9 cellular contexts compared by ENCODE assay signal in genomic region chr11:13238879-13239514, GRCh38. TPM values are rescaled to one million over a fixed set of nuclear protein-coding genes. Genes with fewer than 3 reads are reported as not detected.
A peak's percentile ranks its signal among the peaks of the same experiment; 100 is the strongest.
DNase-seq lines count a peak whose midpoint lies in the region; ATAC-seq and TF ChIP-seq lines count a peak whose summit lies in the region.
"Had no signal": no experiment of that assay in that cellular context is flagged by ENCODE, and none has a peak within 500 bp of the region (broad histone marks: within the 10 kb centered on the region; RNA-seq: fewer than 3 reads in every experiment).

No MANE protein-coding gene starts in this region.

- H4K8ac ChIP-seq in mesenchymal stem cell (ENCODE audit: low read length): no peak overlapping the region

- H3K9me3 Mint-ChIP-seq in stimulated activated naive B cell treated with anti-CD40 and anti-IgM and Interleukin-4, amounts not matched to agents 10 μg/mL and 1 μg/mL and 100 μg/mL, for 72 hours: peaks cover 4 to 6% of the 10 kb centered on the region in 2 donors
- H3K9me3 Mint-ChIP-seq: T-helper 1 cell treated with Interleukin-12 subunit alpha and Interleukin-12 subunit beta and Interleukin-4 antibody, amounts not matched to agents 30 μg/mL and 1 μg/mL, for 36 hours had no signal

- peaks cover 1% of the 10 kb centered on the region for H3K4me1 ChIP-seq in mesenchymal stem cell (ENCODE audit: control insufficient read depth, insufficient read depth, low read depth, low read length)

- peak; percentile 93 for TF ChIP-seq CTCF in choroid plexus epithelial cell (conservative IDR thresholded peaks at IDR 0.05; ENCODE audit: low read depth, low read length)

- WGBS in mesenchymal stem cell: 49% methylated on average over 2 of the region's 4 CpGs

- H3K4me3 ChIP-seq in choroid plexus epithelial cell (ENCODE audit: low read depth, low read length) (no peak overlapping the region), mesenchymal stem cell (ENCODE audit: insufficient read depth in 1 of 2, low read depth in 1 of 2, low read length in 2 of 2) (no peak overlapping the region)

- H2BK12ac ChIP-seq in mesenchymal stem cell (ENCODE audit: low read length in 2 of 2): no peak overlapping the region

- H3K4ac ChIP-seq in mesenchymal stem cell (ENCODE audit: low read depth in 1 of 2, low read length in 2 of 2): no peak overlapping the region

- no peak overlapping the region for H2BK5ac ChIP-seq in mesenchymal stem cell (ENCODE audit: low read depth, low read length, poor library complexity, severe bottlenecking)

- H3K36me3 ChIP-seq in mesenchymal stem cell (ENCODE audit: control insufficient read depth in 1 of 2, insufficient read depth in 2 of 2, low read depth in 1 of 2, low read length in 2 of 2): no peaks in the 10 kb centered on the region

- no peak overlapping the region for H3K4me2 ChIP-seq in mesenchymal stem cell (ENCODE audit: low read length, poor library complexity, severe bottlenecking)

- peak overlapping the region; percentile 2 for H3K9ac ChIP-seq in mesenchymal stem cell (ENCODE audit: low read length)

- no peak overlapping the region for H2AK5ac ChIP-seq in mesenchymal stem cell (ENCODE audit: low read length, severe bottlenecking)

- no peak overlapping the region for H2AFZ ChIP-seq in mesenchymal stem cell (ENCODE audit: low read depth, low read length)

- H3K23ac ChIP-seq in mesenchymal stem cell (ENCODE audit: low read length in 2 of 2): no peak overlapping the region

- H3K27ac Mint-ChIP-seq in stimulated activated naive B cell treated with anti-CD40 and anti-IgM and Interleukin-4, amounts not matched to agents 10 μg/mL and 1 μg/mL and 100 μg/mL, for 72 hours: no peak overlapping the region
- H3K27ac Mint-ChIP-seq: T-helper 1 cell treated with Interleukin-12 subunit alpha and Interleukin-12 subunit beta and Interleukin-4 antibody, amounts not matched to agents 30 μg/mL and 1 μg/mL, for 36 hours had no signal

- peaks cover 6% of the 10 kb centered on the region for H3K9me3 ChIP-seq in mesenchymal stem cell (ENCODE audit: control insufficient read depth, low read length)

- H2BK15ac ChIP-seq in mesenchymal stem cell (ENCODE audit: low read depth, poor library complexity, severe bottlenecking): no peak overlapping the region

- H3K27ac ChIP-seq in mesenchymal stem cell (ENCODE audit: low read length, poor library complexity, severe bottlenecking): no peak overlapping the region

- no peak overlapping the region for H2BK120ac ChIP-seq in mesenchymal stem cell (ENCODE audit: low read depth, low read length)

- H4K91ac ChIP-seq in mesenchymal stem cell (ENCODE audit: low read length): no peak overlapping the region

- peak; percentile 85 for ATAC-seq in GM21576 (IDR thresholded peaks at IDR 0.05; ENCODE audit: unreplicated experiment)
- peak; percentile 67 to 71 for ATAC-seq in stimulated activated naive B cell treated with anti-CD40 and anti-IgM and Interleukin-4, amounts not matched to agents 10 μg/mL and 1 μg/mL and 100 μg/mL, for 72 hours (replicated peaks)

- H3K4me1 Mint-ChIP-seq in stimulated activated naive B cell treated with anti-CD40 and anti-IgM and Interleukin-4, amounts not matched to agents 10 μg/mL and 1 μg/mL and 100 μg/mL, for 72 hours: peaks cover 2 to 6% of the 10 kb centered on the region in 2 donors

- H3K14ac ChIP-seq in mesenchymal stem cell (ENCODE audit: low read length in 2 of 2): no peak overlapping the region

- no peak overlapping the region for H3K4me3 Mint-ChIP-seq in stimulated activated naive B cell treated with anti-CD40 and anti-IgM and Interleukin-4, amounts not matched to agents 10 μg/mL and 1 μg/mL and 100 μg/mL, for 72 hours
- H3K4me3 Mint-ChIP-seq: T-helper 1 cell treated with Interleukin-12 subunit alpha and Interleukin-12 subunit beta and Interleukin-4 antibody, amounts not matched to agents 30 μg/mL and 1 μg/mL, for 36 hours had no signal

- no peak overlapping the region for H3K18ac ChIP-seq in mesenchymal stem cell (ENCODE audit: low read depth in 1 of 2, low read length in 2 of 2)

- in situ Hi-C loops in Caki2 (cut with HindIII; ENCODE audit: low pct_unique_long_range_greater_than_20kb, low sequenced_read_pairs): no loop called here

- no peaks in the 10 kb centered on the region for H3K79me1 ChIP-seq in mesenchymal stem cell (replicated peaks; ENCODE audit: low read length, poor library complexity, severe bottlenecking)

- peak; percentile 39 for DNase-seq in Caki2 (ENCODE audit: low read depth)
- peak; percentile 30 for DNase-seq in NCI-H146 treated with DMSO at 0.1 percent for 48 hours (lab: John Stamatoyannopoulos, UW; ENCODE audit: unreplicated experiment)
- peak; percentile 28 for DNase-seq in activated CD4-positive, alpha-beta T cell treated with anti-CD3 and anti-CD28 coated beads for 1 hour
- peak; percentile 69 for DNase-seq in choroid plexus epithelial cell (ENCODE audit: low read depth)
- DNase-seq in mesenchymal stem cell: peak; percentile 56
- DNase-seq in stimulated activated naive B cell treated with anti-CD40 and anti-IgM and Interleukin-4, amounts not matched to agents 10 μg/mL and 1 μg/mL and 100 μg/mL, for 72 hours: peak; percentile 4
- DNase-seq in NCI-H345 treated with DMSO at 0.1 percent for 48 hours (lab: John Stamatoyannopoulos, UW; ENCODE audit: unreplicated experiment): no peak

- no peaks in the 10 kb centered on the region for H3K36me3 Mint-ChIP-seq in stimulated activated naive B cell treated with anti-CD40 and anti-IgM and Interleukin-4, amounts not matched to agents 10 μg/mL and 1 μg/mL and 100 μg/mL, for 72 hours

- peaks cover 0 to 4% of the 10 kb centered on the region in 2 experiments for H3K27me3 ChIP-seq in mesenchymal stem cell (ENCODE audit: control insufficient read depth in 1 of 2, insufficient read depth in 1 of 2, low read length in 2 of 2)

- H3K27me3 Mint-ChIP-seq in stimulated activated naive B cell treated with anti-CD40 and anti-IgM and Interleukin-4, amounts not matched to agents 10 μg/mL and 1 μg/mL and 100 μg/mL, for 72 hours: peaks cover 4 to 10% of the 10 kb centered on the region in 2 donors

RNA-seq across cellular contexts. Expression of gene BMAL1, which starts 38.6 kb away (rescaled TPM):
- 7.1 and 11.3 TPM in 2 replicates for total RNA-seq in Caki2 (2014; rRNA removed; shearing (Covaris generic); ENCODE audit: low replicate concordance)
- polyA plus RNA-seq in mesenchymal stem cell (2013, experiment 1 of 2): 9.0 TPM
- polyA plus RNA-seq in mesenchymal stem cell (2013, experiment 2 of 2): 10.0 TPM
